In the genomic region with DNA sequence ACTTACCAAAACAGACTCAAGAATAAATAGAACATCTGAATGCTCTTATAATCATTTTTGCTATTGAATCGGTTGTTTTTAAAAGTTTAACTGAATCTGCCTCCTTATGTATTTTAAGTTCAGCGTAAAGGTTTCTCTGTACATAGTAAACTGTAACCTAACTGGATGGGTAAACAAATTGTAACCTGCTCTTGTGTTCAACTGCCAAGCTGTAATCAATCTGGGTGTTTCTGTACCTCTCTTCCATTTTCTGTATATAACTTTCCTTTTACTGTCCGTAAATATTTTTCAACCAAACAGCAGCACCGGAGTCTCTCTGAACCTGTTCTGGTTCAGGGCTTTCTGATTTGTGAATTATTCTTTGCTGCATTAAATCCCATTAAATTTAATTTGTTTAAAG, we compare ENCODE assay signal across 32 cellular contexts.
"Had no signal": no experiment of that assay in that cellular context is flagged by ENCODE, and none has a peak within 500 bp of the region (broad histone marks: within the 10 kb centered on the region; RNA-seq: fewer than 3 reads in every experiment).

No MANE protein-coding gene starts in this region.

- H3K27me3 ChIP-seq: colonic mucosa, esophagus muscularis mucosa, foreskin keratinocyte, gastroesophageal sphincter, heart left ventricle, hepatocyte, left lung, right atrium auricular region, stomach, thyroid gland had no signal

- H3K79me2 ChIP-seq: hepatocyte, parathyroid adenoma had no signal

- H3K36me3 ChIP-seq: colonic mucosa, esophagus muscularis mucosa, gastroesophageal sphincter, heart left ventricle, left lung, prostate gland, right atrium auricular region, stomach, thyroid gland had no signal

- H3K4me1 Mint-ChIP-seq: immature natural killer cell, neural crest cell had no signal

- H3K27ac ChIP-seq: colonic mucosa, esophagus muscularis mucosa, foreskin keratinocyte, gastroesophageal sphincter, heart left ventricle, hepatocyte, left lung, parathyroid adenoma, right atrium auricular region, stomach, thyroid gland had no signal

- ATAC-seq: gastroesophageal sphincter; heart left ventricle; left lung; natural killer cell treated with Interleukin-12 subunit alpha and Interleukin-12 subunit beta and Interleukin-15 and Interleukin-18, amount 100 ng/mL, for 72 hours; sciatic nerve had no signal

- H3K9ac ChIP-seq: parathyroid adenoma had no signal

- H2AFZ ChIP-seq: hepatocyte, parathyroid adenoma had no signal

- H3K27me3 Mint-ChIP-seq: dendritic cell treated with granulocyte-macrophage colony-stimulating factor and Interleukin-4, amounts not matched to agents 40 ng/mL and 50 ng/mL, for 4 days; naive B cell had no signal

- H3K4me2 ChIP-seq: hepatocyte, smooth muscle cell had no signal

- DNase-seq: colonic mucosa; effector memory CD4-positive, alpha-beta T cell; foreskin keratinocyte; heart left ventricle; immature natural killer cell; islet precursor cell; kidney glomerular epithelial cell; left lung; mesenchymal stem cell; mucosa of descending colon; naive B cell; stimulated activated CD4-positive, alpha-beta T cell treated with anti-CD3 and anti-CD28 coated beads, Interleukin-12 subunit alpha, Interleukin-12 subunit beta, amount 100 ng/mL, for 4 hours; stimulated activated CD4-positive, alpha-beta T cell treated with anti-CD3 and anti-CD28 coated beads, Interleukin-1b, Interleukin-23, amount 100 ng/mL, for 48 hours; stimulated activated CD4-positive, alpha-beta T cell treated with anti-CD3 and anti-CD28 coated beads, Interleukin-4, amount 100 ng/mL, for 1 hour; stimulated activated CD8-positive, alpha-beta memory T cell treated with anti-CD3 and anti-CD28 coated beads, Interleukin-4, amount 100 ng/mL, for 48 hours; stimulated activated naive CD4-positive, alpha-beta T cell; stomach; thyroid gland had no signal

- FAIRE-seq: endothelial cell of umbilical vein had no signal

- H3K9me3 Mint-ChIP-seq: natural killer cell treated with Interleukin-12 subunit alpha and Interleukin-12 subunit beta and Interleukin-15 and Interleukin-18, amount 100 ng/mL, for 72 hours; type B pancreatic cell had no signal

- H3K36me3 Mint-ChIP-seq: immature natural killer cell, mesothelial cell of epicardium, type B pancreatic cell had no signal

- H3K4me1 ChIP-seq: colonic mucosa, esophagus muscularis mucosa, foreskin keratinocyte, gastroesophageal sphincter, heart left ventricle, left lung, parathyroid adenoma, prostate gland, right atrium auricular region, stomach, thyroid gland had no signal

- H3K27ac Mint-ChIP-seq: dendritic cell treated with granulocyte-macrophage colony-stimulating factor and Interleukin-4, amounts not matched to agents 40 ng/mL and 50 ng/mL, for 4 days; immature natural killer cell; mesothelial cell of epicardium; naive B cell; natural killer cell treated with Interleukin-12 subunit alpha and Interleukin-12 subunit beta and Interleukin-15 and Interleukin-18, amount 100 ng/mL, for 72 hours; type B pancreatic cell had no signal

- H3K4me3 ChIP-seq: colonic mucosa, esophagus muscularis mucosa, gastroesophageal sphincter, heart left ventricle, hepatocyte, left lung, mucosa of descending colon, prostate gland, right atrium auricular region, smooth muscle cell, stomach, thyroid gland had no signal

- H3K9me3 ChIP-seq: colonic mucosa, esophagus muscularis mucosa, gastroesophageal sphincter, mucosa of descending colon, prostate gland, stomach, thyroid gland had no signal

- H3K4me3 Mint-ChIP-seq: dendritic cell treated with granulocyte-macrophage colony-stimulating factor and Interleukin-4, amounts not matched to agents 40 ng/mL and 50 ng/mL, for 4 days; immature natural killer cell; mesothelial cell of epicardium; naive B cell; natural killer cell treated with Interleukin-12 subunit alpha and Interleukin-12 subunit beta and Interleukin-15 and Interleukin-18, amount 100 ng/mL, for 72 hours; neural crest cell; type B pancreatic cell had no signal
